Comparison of ENCODE assay signal across 12 cellular contexts in genomic region chr22:25700996-25701815, GRCh38. TPM values are rescaled to one million over a fixed set of nuclear protein-coding genes. Genes with fewer than 3 reads are reported as not detected.
DNase-seq lines count a peak whose midpoint lies in the region; ATAC-seq and TF ChIP-seq lines count a peak whose summit lies in the region.
"Had no signal": no experiment of that assay in that cellular context is flagged by ENCODE, and none has a peak within 500 bp of the region (broad histone marks: within the 10 kb centered on the region; RNA-seq: fewer than 3 reads in every experiment).

No MANE protein-coding gene starts in this region.

- H3K4me1 ChIP-seq in cardiac muscle cell (ENCODE audit: low read depth) (peaks cover 35% of the 10 kb centered on the region), psoas muscle (peaks cover 11% of the 10 kb centered on the region)

- H3K9me3 ChIP-seq in WERI-Rb-1 (ENCODE audit: severe bottlenecking), result no peaks in the 10 kb centered on the region
- H3K9me3 ChIP-seq in cardiac muscle cell (ENCODE audit: low read depth), result no peaks in the 10 kb centered on the region
- H3K9me3 ChIP-seq in psoas muscle, result no peaks in the 10 kb centered on the region
- H3K9me3 ChIP-seq: thoracic aorta had no signal

- H3K36me3 ChIP-seq in WERI-Rb-1 (peaks cover 5% of the 10 kb centered on the region), cardiac muscle cell (no peaks in the 10 kb centered on the region), psoas muscle (ENCODE audit: insufficient read depth in 1 of 2, low read depth in 1 of 2) (no peaks in the 10 kb centered on the region)
- H3K36me3 ChIP-seq: thoracic aorta had no signal

- H3K4me3 ChIP-seq in WERI-Rb-1 (ENCODE audit: low read depth, low read length) (peak overlapping the region; percentile 13), cardiac muscle cell (no peak overlapping the region), psoas muscle (peak overlapping the region; percentile 21)
- H3K4me3 ChIP-seq: thoracic aorta had no signal

- no peaks in the 10 kb centered on the region for H3K27me3 ChIP-seq in WERI-Rb-1 (ENCODE audit: insufficient read depth, low read depth, severe bottlenecking)
- no peaks in the 10 kb centered on the region for H3K27me3 ChIP-seq in cardiac muscle cell
- H3K27me3 ChIP-seq in psoas muscle (ENCODE audit: insufficient read depth in 3 of 3, low read length in 2 of 3), result no peaks in the 10 kb centered on the region

- peak; percentile 31 for DNase-seq in GM03348 (ENCODE audit: low spot score)
- peak; percentile 54 for DNase-seq in WERI-Rb-1
- peak; percentile 61 to 76 for DNase-seq in cardiac muscle cell (ENCODE audit: low read depth in 1 of 2, low spot score in 1 of 2)
- peak; percentile 32 to 65 for DNase-seq in psoas muscle
- DNase-seq in GM19240 (ENCODE audit: insufficient read length, low spot score), result no peak
- DNase-seq: activated gamma-delta T cell treated with Interleukin-2 at 50 U/mL for 16 hours; effector CD8-positive, alpha-beta T cell had no signal

- WGBS in psoas muscle, 3 donors, result 25 to 33% (median 25%) methylated on average over 16 of the region's 16 CpGs

- no peak for TF ChIP-seq CTCF in WERI-Rb-1 (IDR thresholded peaks at IDR 0.05; ENCODE audit: low read depth, low read length)
- TF ChIP-seq CTCF in cardiac muscle cell (IDR thresholded peaks at IDR 0.05; ENCODE audit: low read depth, low read length), result no peak
- TF ChIP-seq CTCF in psoas muscle (IDR thresholded peaks at IDR 0.05), result no peak

- intact Hi-C loops in psoas muscle (cut with DNase I), result loop anchor here (5.0 to 10.0 kb wide), 3 partner anchors 71 to 246 kb away; no protein-coding TSS in a partner anchor

- ATAC-seq in psoas muscle (peak; percentile 99 to 100 (median 99)), GM21576 (IDR thresholded peaks at IDR 0.05; ENCODE audit: unreplicated experiment) (no peak), GM19467 (IDR thresholded peaks at IDR 0.05; ENCODE audit: unreplicated experiment) (no peak), HG03342 (IDR thresholded peaks at IDR 0.05; ENCODE audit: unreplicated experiment) (no peak)
- ATAC-seq: PC-3 had no signal

- peak overlapping the region; percentile 35; the same call in 1 of the 2 replicates for H3K27ac ChIP-seq in WERI-Rb-1
- peak overlapping the region; percentile 86 for H3K27ac ChIP-seq in cardiac muscle cell
- peak overlapping the region; percentile 39 for H3K27ac ChIP-seq in psoas muscle
- H3K27ac ChIP-seq: thoracic aorta had no signal

RNA-seq across cellular contexts. Expression of gene MYO18B, which starts 40.8 kb away (rescaled TPM):
- total RNA-seq in cardiac muscle cell (71.8 and 178 TPM in 2 replicates), psoas muscle (100 to 1,000 TPM; 273 to 434 (median 349) TPM)
- polyA plus RNA-seq in cardiac muscle cell (35.6 and 79.1 TPM in 2 replicates), psoas muscle (100 to 1,000 TPM in 2 of 3 donors, 10 to 100 TPM in 1; 79.3 to 224 (median 109) TPM)
- total RNA-seq: PC-3 had no signal

Comparison
In these comparisons a context has a peak if more than half of its experiments do, and no peak if none do; other contexts are left out.
1. H3K27ac ChIP-seq: peak in every context shown above with its lines; median percentile 86 in cardiac muscle cell; 39 in psoas muscle; 35 in WERI-Rb-1.
2. ATAC-seq: peak in psoas muscle (4 of 4); none in GM21576 (single experiment), GM19467 (single experiment) and HG03342 (single experiment).